ENCODE assay signal across 23 cellular contexts in genomic region chr12:64578556-64578955, GRCh38. TPM values are rescaled to one million over a fixed set of nuclear protein-coding genes. Genes with fewer than 3 reads are reported as not detected.
A peak's percentile ranks its signal among the peaks of the same experiment; 100 is the strongest.
DNase-seq lines count a peak whose midpoint lies in the region; ATAC-seq and TF ChIP-seq lines count a peak whose summit lies in the region.
"Had no signal": no experiment of that assay in that cellular context is flagged by ENCODE, and none has a peak within 500 bp of the region (broad histone marks: within the 10 kb centered on the region; RNA-seq: fewer than 3 reads in every experiment).

No MANE protein-coding gene starts in this region.

- TF ChIP-seq EP300 in sigmoid colon (IDR thresholded peaks at IDR 0.05) = no peak

- H3K4me3 ChIP-seq in BLaER1 (no peak overlapping the region), sigmoid colon (no peak overlapping the region)
- H3K4me3 ChIP-seq: A549, GM12878 had no signal

- H3K27ac ChIP-seq in BLaER1 (no peak overlapping the region), sigmoid colon (no peak overlapping the region)
- H3K27ac ChIP-seq: 22Rv1, A549 had no signal

- intact Hi-C loops in sigmoid colon (cut with DNase I) = no loop called here

- H3K4me1 ChIP-seq in BLaER1 = peaks cover 6% of the 10 kb centered on the region
- H3K4me1 ChIP-seq in sigmoid colon = no peaks in the 10 kb centered on the region
- H3K4me1 ChIP-seq: A549 had no signal

- peaks cover 29% of the 10 kb centered on the region for H3K9me3 ChIP-seq in BLaER1
- peaks cover 0 to 8% (median 2%) of the 10 kb centered on the region in 4 donors for H3K9me3 ChIP-seq in sigmoid colon

- ATAC-seq in HG03280 (IDR thresholded peaks at IDR 0.05; ENCODE audit: unreplicated experiment) = no peak
- ATAC-seq: A549, GM12878 had no signal

- 75 to 86% methylated on average over 4 of the region's 4 CpGs for WGBS in sigmoid colon, 2 donors

- H3K27me3 ChIP-seq in BLaER1 (no peaks in the 10 kb centered on the region), sigmoid colon (no peaks in the 10 kb centered on the region)

- no peak for TF ChIP-seq POLR2A in sigmoid colon (IDR thresholded peaks at IDR 0.05)

- H3K4me2 ChIP-seq in BLaER1 = peak overlapping the region; percentile 3; the same call in 1 of the 2 replicates
- H3K4me2 ChIP-seq: A549 had no signal

- DNase-seq in NCI-H2196 (lab: John Stamatoyannopoulos, UW; ENCODE audit: unreplicated experiment) (peak; percentile 22), NCI-H2196 treated with DMSO at 0.1 percent for 48 hours (lab: John Stamatoyannopoulos, UW; ENCODE audit: unreplicated experiment) (no peak), left kidney (ENCODE audit: low read depth, low spot score) (peak; percentile 74), sigmoid colon (peak; percentile 7), inferior parietal cortex (ENCODE audit: extremely low spot score) (no peak)
- DNase-seq: AML-193; C1 segment of cervical spinal cord; CD4-positive, alpha-beta memory T cell; CD4-positive, CD25-positive, alpha-beta regulatory T cell; CD8-positive, alpha-beta memory T cell; COR-L47; DMS 273 treated with DMSO at 0.1 percent for 48 hours; DMS153; DMS53; DMS79; DND-41; EL; GDM1 had no signal

- no peak for TF ChIP-seq CTCF in sigmoid colon (IDR thresholded peaks at IDR 0.05)

- H4K20me1 ChIP-seq in BLaER1 = no peaks in the 10 kb centered on the region

- H3K36me3 ChIP-seq in BLaER1 = no peaks in the 10 kb centered on the region
- H3K36me3 ChIP-seq in sigmoid colon = no peaks in the 10 kb centered on the region

- H3K9ac ChIP-seq in BLaER1 = no peak overlapping the region

RNA-seq across cellular contexts. Expression of gene RASSF3, which starts 31.7 kb away (rescaled TPM):
- total RNA-seq in sigmoid colon = 100 to 1,000 TPM; 143 to 348 (median 203) TPM
- polyA plus RNA-seq in sigmoid colon = 100 to 1,000 TPM in 1 of 3 donors, 10 to 100 TPM in 2; 34.7 to 113 (median 65.5) TPM

Comparison
In these comparisons a context has a peak if more than half of its experiments do, and no peak if none do; other contexts are left out.
1. DNase-seq: peak in NCI-H2196 (single experiment), left kidney (single experiment) and sigmoid colon (single experiment); none in NCI-H2196 treated with DMSO at 0.1 percent for 48 hours (single experiment) and inferior parietal cortex (single experiment).